Comparison of ENCODE assay signal across 15 cellular contexts in the genomic region with DNA sequence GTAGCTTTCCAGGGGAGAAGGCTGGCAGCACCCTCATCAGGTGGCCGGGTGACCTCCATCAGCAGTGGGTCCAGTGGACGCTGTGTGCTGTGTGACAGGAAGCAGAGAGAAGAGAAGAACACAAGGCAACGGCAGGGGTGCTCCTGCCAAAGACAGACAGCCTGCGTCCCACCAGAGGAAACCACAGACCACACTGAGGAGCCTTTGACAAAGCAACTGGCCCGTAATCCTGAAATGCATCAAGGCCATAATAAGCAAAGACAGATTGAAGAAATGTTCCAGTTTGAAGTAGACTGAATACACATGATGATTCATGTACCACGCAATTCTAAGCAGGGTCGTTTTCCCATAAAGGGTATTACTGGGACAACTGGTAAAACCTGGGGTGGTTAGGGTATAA.
DNase-seq lines count a peak whose midpoint lies in the region; ATAC-seq and TF ChIP-seq lines count a peak whose summit lies in the region.
"Had no signal": no experiment of that assay in that cellular context is flagged by ENCODE, and none has a peak within 500 bp of the region (broad histone marks: within the 10 kb centered on the region; RNA-seq: fewer than 3 reads in every experiment).

No MANE protein-coding gene starts in this region.

- H3K4me3 ChIP-seq in DND-41 (ENCODE audit: low read depth in 1 of 2, low read length in 2 of 2) (no peak overlapping the region), left lung (no peak overlapping the region)

- intact Hi-C loops in activated CD8-positive, alpha-beta T cell treated with anti-CD3 and anti-CD28 coated beads for 36 hours (cut with micrococcal nuclease): no loop called here
- intact Hi-C loops in left lung (cut with DNase I): no loop called here

- H3K4me1 ChIP-seq in DND-41 (ENCODE audit: insufficient read depth, low read length) (peaks cover 13% of the 10 kb centered on the region), left lung (no peaks in the 10 kb centered on the region)

- peaks cover 6% of the 10 kb centered on the region for H3K27me3 Mint-ChIP-seq in activated CD8-positive, alpha-beta T cell treated with anti-CD3 and anti-CD28 coated beads for 36 hours

- H3K9me3 Mint-ChIP-seq in activated CD8-positive, alpha-beta T cell treated with anti-CD3 and anti-CD28 coated beads for 36 hours: no peaks in the 10 kb centered on the region
- H3K9me3 Mint-ChIP-seq: CD4-positive, alpha-beta memory T cell; naive thymus-derived CD4-positive, alpha-beta T cell had no signal

- ATAC-seq in DND-41 (ENCODE audit: insufficient read depth, low read depth) (peak; percentile 99), GM21423 (IDR thresholded peaks at IDR 0.05; ENCODE audit: unreplicated experiment) (peak; percentile 56), left lung (peak; percentile 19)
- peak; percentile 85 for ATAC-seq in activated CD8-positive, alpha-beta T cell treated with anti-CD3 and anti-CD28 coated beads for 36 hours
- ATAC-seq: left lobe of liver; naive thymus-derived CD4-positive, alpha-beta T cell had no signal

- TF ChIP-seq CTCF in DND-41 (IDR thresholded peaks at IDR 0.05; ENCODE audit: borderline replicate concordance, extremely low read depth, low read length, poor library complexity, severe bottlenecking) (peak; percentile 45), left lung (IDR thresholded peaks at IDR 0.05) (no peak)
- TF ChIP-seq CTCF in activated CD8-positive, alpha-beta T cell treated with anti-CD3 and anti-CD28 coated beads for 36 hours (IDR thresholded peaks at IDR 0.05): no peak

- CTCF ChIA-PET in activated CD8-positive, alpha-beta T cell treated with anti-CD3 and anti-CD28 coated beads for 36 hours (lab: Charles Lee): no interaction called here

- H3K27me3 ChIP-seq in DND-41 (ENCODE audit: insufficient read depth, low read length, poor library complexity) (no peaks in the 10 kb centered on the region), left lung (no peaks in the 10 kb centered on the region)

- H3K36me3 ChIP-seq in DND-41 (ENCODE audit: insufficient read depth, low read length) (no peaks in the 10 kb centered on the region), left lung (no peaks in the 10 kb centered on the region)

- no peak overlapping the region for H3K4me3 Mint-ChIP-seq in activated CD8-positive, alpha-beta T cell treated with anti-CD3 and anti-CD28 coated beads for 36 hours
- H3K4me3 Mint-ChIP-seq: CD4-positive, alpha-beta memory T cell had no signal

- no peaks in the 10 kb centered on the region for H3K79me2 ChIP-seq in DND-41 (ENCODE audit: insufficient read depth, low read length)

- H3K4me1 Mint-ChIP-seq in activated CD8-positive, alpha-beta T cell treated with anti-CD3 and anti-CD28 coated beads for 36 hours (ENCODE audit: low read depth): peaks cover 7% of the 10 kb centered on the region
- H3K4me1 Mint-ChIP-seq: CD4-positive, alpha-beta memory T cell had no signal

- H3K36me3 Mint-ChIP-seq in activated CD8-positive, alpha-beta T cell treated with anti-CD3 and anti-CD28 coated beads for 36 hours (ENCODE audit: low read depth): no peaks in the 10 kb centered on the region
- H3K36me3 Mint-ChIP-seq: CD4-positive, alpha-beta memory T cell; naive thymus-derived CD4-positive, alpha-beta T cell had no signal

- no peak overlapping the region for H2AFZ ChIP-seq in DND-41 (ENCODE audit: low read depth, low read length)

- H3K9ac ChIP-seq in DND-41 (ENCODE audit: low read depth, low read length): no peak overlapping the region

- POLR2A ChIA-PET in activated CD8-positive, alpha-beta T cell treated with anti-CD3 and anti-CD28 coated beads for 36 hours (lab: Charles Lee): no interaction called here

- H4K20me1 ChIP-seq in DND-41 (ENCODE audit: insufficient read depth, low read length): no peaks in the 10 kb centered on the region

- H3K9me3 ChIP-seq in DND-41 (ENCODE audit: insufficient read depth, low read length, severe bottlenecking) (no peaks in the 10 kb centered on the region), left lung (no peaks in the 10 kb centered on the region)

- H3K4me2 ChIP-seq in DND-41 (ENCODE audit: insufficient read depth, low read length): peak overlapping the region; percentile 35; the same call in 1 of the 2 replicates

- no peak overlapping the region for H3K27ac Mint-ChIP-seq in activated CD8-positive, alpha-beta T cell treated with anti-CD3 and anti-CD28 coated beads for 36 hours
- H3K27ac Mint-ChIP-seq: CD4-positive, alpha-beta memory T cell had no signal

- peak; percentile 63 for DNase-seq in DND-41
- peak; percentile 70 for DNase-seq in activated CD8-positive, alpha-beta T cell treated with anti-CD3 and anti-CD28 coated beads for 36 hours
- DNase-seq in left lung: no peak
- DNase-seq in iPS-NIHi11 (ENCODE audit: low spot score): no peak
- DNase-seq in pons (ENCODE audit: low spot score): no peak
- no peak for DNase-seq in amniotic stem cell (lab: John Stamatoyannopoulos, UW)
- DNase-seq: anterior cingulate cortex; CD4-positive, alpha-beta memory T cell; NCI-H2107; SHP77 treated with DMSO at 0.1 percent for 48 hours; T1000; trophoblast cell had no signal

- no peak overlapping the region for H3K27ac ChIP-seq in DND-41 (ENCODE audit: low read length)
- H3K27ac ChIP-seq in left lung: no peak overlapping the region

Comparison
In these comparisons a context has a peak if more than half of its experiments do, and no peak if none do; other contexts are left out.
1. ATAC-seq: peak in every context shown above with its lines; median percentile 99 in DND-41; 85 in activated CD8-positive, alpha-beta T cell treated with anti-CD3 and anti-CD28 coated beads for 36 hours; 56 in GM21423; 19 in left lung.
2. DNase-seq: peak in DND-41 (single experiment) and activated CD8-positive, alpha-beta T cell treated with anti-CD3 and anti-CD28 coated beads for 36 hours (single experiment); none in left lung (0 of 2), iPS-NIHi11 (single experiment), pons (single experiment) and amniotic stem cell (single experiment).